ENCODE assay signal across 13 cellular contexts in genomic region chr2:237298323-237299118, GRCh38.
A peak's percentile ranks its signal among the peaks of the same experiment; 100 is the strongest.
DNase-seq lines count a peak whose midpoint lies in the region; ATAC-seq, FAIRE-seq and TF ChIP-seq lines count a peak whose summit lies in the region.
"Had no signal": no experiment of that assay in that cellular context is flagged by ENCODE, and none has a peak within 500 bp of the region (broad histone marks: within the 10 kb centered on the region; RNA-seq: fewer than 3 reads in every experiment).

No MANE protein-coding gene starts in this region.

- H4K20me1 ChIP-seq in neural progenitor cell (ENCODE audit: low read depth): no peaks in the 10 kb centered on the region

- POLR2A ChIA-PET in BJ (lab: Charles Lee): interaction anchor here (0.5 to 1.1 kb wide), 6 partner anchors 16 to 127 kb away, joined by 3 to 6 read pairs (median 3); no protein-coding TSS in a partner anchor

- CTCF ChIA-PET in BJ (lab: Yijun Ruan, JAX): interaction anchor here (0.7 to 1.8 kb wide), 4 partner anchors 10 to 133 kb away, joined by 3 to 6 read pairs (median 4); no protein-coding TSS in a partner anchor

- H3K27ac ChIP-seq in muscle layer of colon (ENCODE audit: low read depth, low read length) (peak overlapping the region; percentile 85), neural progenitor cell (no peak overlapping the region)
- H3K27ac ChIP-seq: HL-60 had no signal

- H3K27me3 Mint-ChIP-seq in neural progenitor cell (ENCODE audit: insufficient read depth, low read depth): peaks cover 2% of the 10 kb centered on the region
- H3K27me3 Mint-ChIP-seq in activated T-helper 17 cell treated with anti-CD3 and anti-CD28 coated beads, Interleukin-2, amount 50 U/mL, for 72 hours: peaks cover 16% of the 10 kb centered on the region

- H3F3A ChIP-seq in neural progenitor cell (ENCODE audit: low read depth): no peaks in the 10 kb centered on the region

- FAIRE-seq in HTR-8/SVneo (lab: Jason Lieb, UNC) (peak; percentile 88), bronchial epithelial cell (lab: Jason Lieb, UNC) (peak; percentile 99)
- FAIRE-seq: colon had no signal

- H3K4me2 ChIP-seq in neural progenitor cell: no peak overlapping the region

- H3K4me3 Mint-ChIP-seq in neural progenitor cell: no peak overlapping the region
- H3K4me3 Mint-ChIP-seq in activated T-helper 17 cell treated with anti-CD3 and anti-CD28 coated beads, Interleukin-2, amount 50 U/mL, for 72 hours: no peak overlapping the region
- H3K4me3 Mint-ChIP-seq: CD4-positive, alpha-beta T cell; H9 had no signal

- no peak overlapping the region for H2AFZ ChIP-seq in neural progenitor cell (replicated peaks)

- H3K4me3 ChIP-seq in BJ (ENCODE audit: low read depth, low read length) (no peak overlapping the region), bronchial epithelial cell (ENCODE audit: low read depth, low read length) (no peak overlapping the region), muscle layer of colon (ENCODE audit: low read depth in 1 of 2, low read length in 2 of 2) (no peak overlapping the region), neural progenitor cell (no peak overlapping the region)

- DNase-seq in BJ (ENCODE audit: low read depth): peak; percentile 88
- DNase-seq in HTR-8/SVneo (ENCODE audit: insufficient read length, low spot score): peak; percentile 53
- DNase-seq in bronchial epithelial cell (ENCODE audit: low read depth): peak; percentile 100
- no peak for DNase-seq in NCI-H1436 (lab: John Stamatoyannopoulos, UW)
- no peak for DNase-seq in neural progenitor cell (ENCODE audit: low spot score)
- DNase-seq: CD4-positive, alpha-beta T cell; H9; NCI-H2227 treated with DMSO at 0.1 percent for 48 hours had no signal

- no peaks in the 10 kb centered on the region for H3K79me2 ChIP-seq in neural progenitor cell (ENCODE audit: low read depth)

- H3K36me3 ChIP-seq in BJ (ENCODE audit: control insufficient read depth, insufficient read depth, low read length) (no peaks in the 10 kb centered on the region), bronchial epithelial cell (ENCODE audit: control insufficient read depth, insufficient read depth, low read length) (no peaks in the 10 kb centered on the region), muscle layer of colon (ENCODE audit: insufficient read depth, low read length) (no peaks in the 10 kb centered on the region), neural progenitor cell (no peaks in the 10 kb centered on the region)

- peaks cover 10% of the 10 kb centered on the region for H3K9me3 Mint-ChIP-seq in neural progenitor cell
- no peaks in the 10 kb centered on the region for H3K9me3 Mint-ChIP-seq in activated T-helper 17 cell treated with anti-CD3 and anti-CD28 coated beads, Interleukin-2, amount 50 U/mL, for 72 hours

- no peaks in the 10 kb centered on the region for H3K9me3 ChIP-seq in muscle layer of colon (ENCODE audit: low read length)
- no peaks in the 10 kb centered on the region for H3K9me3 ChIP-seq in neural progenitor cell (ENCODE audit: low read depth)

- H3K9ac ChIP-seq in muscle layer of colon (ENCODE audit: low read length): no peak overlapping the region
- H3K9ac ChIP-seq in neural progenitor cell: no peak overlapping the region

- TF ChIP-seq CTCF in BJ (IDR thresholded peaks at IDR 0.05; ENCODE audit: insufficient read depth, low read depth, low read length): no peak
- no peak for TF ChIP-seq CTCF in bronchial epithelial cell (IDR thresholded peaks at IDR 0.05; ENCODE audit: insufficient read depth, low read length, severe bottlenecking)
- no peak for TF ChIP-seq CTCF in neural progenitor cell (IDR thresholded peaks at IDR 0.05)

- no peak for ATAC-seq in GM21529 (IDR thresholded peaks at IDR 0.05; ENCODE audit: unreplicated experiment)
- no peak for ATAC-seq in activated T-helper 17 cell treated with anti-CD3 and anti-CD28 coated beads, Interleukin-2, amount 50 U/mL, for 72 hours (replicated peaks)

- peaks cover 29% of the 10 kb centered on the region for H3K4me1 Mint-ChIP-seq in neural progenitor cell
- no peaks in the 10 kb centered on the region for H3K4me1 Mint-ChIP-seq in activated T-helper 17 cell treated with anti-CD3 and anti-CD28 coated beads, Interleukin-2, amount 50 U/mL, for 72 hours

- H3K36me3 Mint-ChIP-seq in neural progenitor cell: peaks cover 1% of the 10 kb centered on the region
- H3K36me3 Mint-ChIP-seq in activated T-helper 17 cell treated with anti-CD3 and anti-CD28 coated beads, Interleukin-2, amount 50 U/mL, for 72 hours (ENCODE audit: low read depth): no peaks in the 10 kb centered on the region

- no peaks in the 10 kb centered on the region for H3K27me3 ChIP-seq in BJ (ENCODE audit: control insufficient read depth, insufficient read depth, low read length)
- no peaks in the 10 kb centered on the region for H3K27me3 ChIP-seq in bronchial epithelial cell (ENCODE audit: control insufficient read depth, insufficient read depth, low read length)
- H3K27me3 ChIP-seq in muscle layer of colon (ENCODE audit: control insufficient read depth in 1 of 2, insufficient read depth in 2 of 2, low read length in 2 of 2): no peaks in the 10 kb centered on the region
- no peaks in the 10 kb centered on the region for H3K27me3 ChIP-seq in neural progenitor cell

- H3K4me1 ChIP-seq in muscle layer of colon (ENCODE audit: insufficient read depth, low read length): peaks cover 69% of the 10 kb centered on the region
- H3K4me1 ChIP-seq in neural progenitor cell: no peaks in the 10 kb centered on the region

- no peak overlapping the region for H3K27ac Mint-ChIP-seq in neural progenitor cell
- no peak overlapping the region for H3K27ac Mint-ChIP-seq in activated T-helper 17 cell treated with anti-CD3 and anti-CD28 coated beads, Interleukin-2, amount 50 U/mL, for 72 hours
- H3K27ac Mint-ChIP-seq: CD4-positive, alpha-beta T cell; H9 had no signal

Comparison
In these comparisons a context has a peak if more than half of its experiments do, and no peak if none do; other contexts are left out.
1. DNase-seq: peak in BJ (single experiment), HTR-8/SVneo (single experiment) and bronchial epithelial cell (single experiment); none in NCI-H1436 (single experiment) and neural progenitor cell (single experiment).